31 cellular contexts compared by ENCODE assay signal in the genomic region with DNA sequence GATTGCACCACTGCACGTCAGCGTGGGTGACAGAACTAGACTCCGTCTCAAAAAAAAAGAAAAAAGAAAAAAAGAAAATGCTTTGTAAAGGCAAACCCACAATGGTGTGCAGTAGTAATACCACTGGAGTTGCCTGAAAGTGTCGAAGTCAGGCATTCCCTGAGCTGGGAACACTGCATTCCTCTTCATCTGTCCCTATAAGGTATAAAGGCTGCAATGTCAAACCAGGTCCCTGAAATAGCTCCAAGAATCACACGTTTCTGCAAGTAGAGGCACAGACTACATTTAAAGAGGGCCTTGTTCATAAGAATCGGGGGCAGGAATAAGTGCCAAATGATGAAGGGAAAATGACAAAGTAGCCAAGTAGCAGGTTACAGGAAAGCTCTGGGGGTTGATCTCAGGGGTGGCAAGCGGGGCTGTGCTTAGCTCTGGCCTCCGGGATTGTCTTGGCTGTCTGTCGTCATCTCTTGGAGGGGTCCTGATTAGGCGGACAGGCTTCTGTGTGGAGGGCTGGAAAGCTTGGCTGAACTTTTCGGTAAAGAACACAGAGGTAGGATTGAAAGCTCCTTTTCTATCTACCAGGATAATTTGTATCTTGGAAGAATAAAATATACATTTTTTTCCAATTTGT.
"Had no signal": no experiment of that assay in that cellular context is flagged by ENCODE, and none has a peak within 500 bp of the region (broad histone marks: within the 10 kb centered on the region; RNA-seq: fewer than 3 reads in every experiment).

No MANE protein-coding gene starts in this region.

- H3K4me1 ChIP-seq: Peyer's patch had no signal

- H3K36me3 ChIP-seq: Peyer's patch had no signal

- H3K4me3 ChIP-seq: Peyer's patch had no signal

- DNase-seq: activated CD4-positive, alpha-beta T cell treated with anti-CD3 and anti-CD28 coated beads, Interleukin-2, amount 10 ng/mL, durations not matched to agents 7 days and 5 days; activated CD4-positive, alpha-beta T cell treated with anti-CD3 and anti-CD28 coated beads, Interleukin-2, amount 50 U/mL, for 48 hours; activated CD8-positive, alpha-beta T cell treated with anti-CD3 and anti-CD28 coated beads, Interleukin-2, amount 10 ng/mL, durations not matched to agents 7 days and 5 days; activated gamma-delta T cell; activated naive CD4-positive, alpha-beta T cell treated with Interleukin-2 at 50 U/mL for 16 hours; activated naive CD8-positive, alpha-beta T cell treated with anti-CD3 and anti-CD28 coated beads, Interleukin-2, amount 10 ng/mL, durations not matched to agents 7 days and 5 days; activated T-cell treated with anti-CD3 and anti-CD28 coated beads, Interleukin-2, amount 50 U/mL, for 24 hours; amygdala; NCI-H1092 treated with DMSO at 0.1 percent for 48 hours; NCI-H1417; NCI-H146; NCI-H187; NCI-H2029 treated with DMSO at 0.1 percent for 48 hours; NCI-H2107; NCI-H2171; NCI-H510A; NCI-H526; NCI-H748 treated with DMSO at 0.1 percent for 48 hours; NK-92 treated with Interleukin-12 subunit alpha and Interleukin-12 subunit beta, amount 100 ng/mL, for 24 hours; PC-3; Peyer's patch; RPMI8226; SHP77 treated with DMSO at 0.1 percent for 48 hours had no signal

- H3K9me3 Mint-ChIP-seq: activated naive CD4-positive, alpha-beta T cell treated with anti-CD3 and anti-CD28 coated beads, Interleukin-2, amount 50 U/mL, for 24 hours; activated T-cell treated with anti-CD3 and anti-CD28 coated beads, Interleukin-2, amount 50 U/mL, for 24 hours; T-helper 2 cell treated with Interferon-gamma antibody and Interleukin-4, amounts not matched to agents 5 μg/mL and 100 μg/mL, for 36 hours had no signal

- H3K27me3 Mint-ChIP-seq: activated CD4-positive, alpha-beta T cell treated with anti-CD3 and anti-CD28 coated beads for 36 hours; activated CD4-positive, alpha-beta T cell treated with anti-CD3 and anti-CD28 coated beads, Interleukin-2, amount 10 ng/mL, durations not matched to agents 7 days and 5 days; activated naive CD4-positive, alpha-beta T cell treated with anti-CD3 and anti-CD28 coated beads, Interleukin-2, amount 50 U/mL, for 24 hours; activated naive CD8-positive, alpha-beta T cell treated with anti-CD3 and anti-CD28 coated beads, Interleukin-2, amount 10 ng/mL, durations not matched to agents 7 days and 5 days; activated T-cell treated with anti-CD3 and anti-CD28 coated beads, Interleukin-2, amount 50 U/mL, for 24 hours; brain; central memory CD8-positive, alpha-beta T cell had no signal

- H3K27me3 ChIP-seq: Peyer's patch had no signal

- H3K4me1 Mint-ChIP-seq: central memory CD8-positive, alpha-beta T cell had no signal

- H3K4me3 Mint-ChIP-seq: activated CD4-positive, alpha-beta T cell treated with anti-CD3 and anti-CD28 coated beads for 36 hours; activated CD4-positive, alpha-beta T cell treated with anti-CD3 and anti-CD28 coated beads, Interleukin-2, amount 10 ng/mL, durations not matched to agents 7 days and 5 days; activated CD8-positive, alpha-beta T cell treated with anti-CD3 and anti-CD28 coated beads, Interleukin-2, amount 10 ng/mL, durations not matched to agents 7 days and 5 days; activated naive CD4-positive, alpha-beta T cell treated with anti-CD3 and anti-CD28 coated beads, Interleukin-2, amount 50 U/mL, for 24 hours; activated naive CD8-positive, alpha-beta T cell treated with anti-CD3 and anti-CD28 coated beads, Interleukin-2, amount 10 ng/mL, durations not matched to agents 7 days and 5 days; activated T-cell treated with anti-CD3 and anti-CD28 coated beads, Interleukin-2, amount 50 U/mL, for 24 hours; central memory CD8-positive, alpha-beta T cell; T-helper 2 cell treated with Interferon-gamma antibody and Interleukin-4, amounts not matched to agents 5 μg/mL and 100 μg/mL, for 36 hours; WTC11 had no signal

- H3K27ac ChIP-seq: KMS-11, Peyer's patch had no signal

- H3K27ac Mint-ChIP-seq: activated CD4-positive, alpha-beta T cell treated with anti-CD3 and anti-CD28 coated beads for 36 hours; activated CD4-positive, alpha-beta T cell treated with anti-CD3 and anti-CD28 coated beads, Interleukin-2, amount 10 ng/mL, durations not matched to agents 7 days and 5 days; activated CD8-positive, alpha-beta T cell treated with anti-CD3 and anti-CD28 coated beads, Interleukin-2, amount 10 ng/mL, durations not matched to agents 7 days and 5 days; activated naive CD4-positive, alpha-beta T cell treated with anti-CD3 and anti-CD28 coated beads, Interleukin-2, amount 50 U/mL, for 24 hours; activated T-cell treated with anti-CD3 and anti-CD28 coated beads, Interleukin-2, amount 50 U/mL, for 24 hours; T-helper 2 cell treated with Interferon-gamma antibody and Interleukin-4, amounts not matched to agents 5 μg/mL and 100 μg/mL, for 36 hours; WTC11 had no signal

- H3K4me2 ChIP-seq: KMS-11 had no signal

- H3K9me3 ChIP-seq: Peyer's patch had no signal

- H3K9ac ChIP-seq: KMS-11 had no signal

- ATAC-seq: activated CD4-positive, CD25-positive, alpha-beta regulatory T cell treated with anti-CD3 and anti-CD28 coated beads, Interleukin-2, amount 50 U/mL, for 24 hours; activated CD8-positive, alpha-beta T cell treated with anti-CD3 and anti-CD28 coated beads, Interleukin-2, amount 10 ng/mL, durations not matched to agents 7 days and 5 days; PC-3; WTC11 had no signal
